Comparison of ENCODE assay signal across 1 cellular context in genomic region chr21:33651965-33652680, GRCh38.
TF ChIP-seq lines count a peak whose summit lies in the region.

No MANE protein-coding gene starts in this region.

TF ChIP-seq in SK-N-SH treated with all-trans-retinoic acid at 6 μM for 48 hours, 23 proteins besides CTCF, POLR2A, EP300 and RAD21 (continued from another document):
- TF ChIP-seq POU6F1 (CRISPR knock-in tag; IDR thresholded peaks at IDR 0.05; ENCODE audit: borderline replicate concordance, low read depth) (no peak), CSDC2 (CRISPR knock-in tag; IDR thresholded peaks at IDR 0.05) (no peak), ARNTL (CRISPR knock-in tag; IDR thresholded peaks at IDR 0.05; ENCODE audit: borderline replicate concordance, low read depth) (no peak), ZNF70 (CRISPR knock-in tag; IDR thresholded peaks at IDR 0.05) (no peak)
